Comparison of ENCODE assay signal across 17 cellular contexts in genomic region chr2:119490106-119490505, GRCh38. TPM values are rescaled to one million over a fixed set of nuclear protein-coding genes. Genes with fewer than 3 reads are reported as not detected.
"Had no signal": no experiment of that assay in that cellular context is flagged by ENCODE, and none has a peak within 500 bp of the region (broad histone marks: within the 10 kb centered on the region; RNA-seq: fewer than 3 reads in every experiment).

No MANE protein-coding gene starts in this region.

- ATAC-seq: activated CD4-positive, CD25-positive, alpha-beta regulatory T cell treated with anti-CD3 and anti-CD28 coated beads, Interleukin-2, amount 50 U/mL, for 24 hours; foreskin keratinocyte had no signal

- H3K27me3 ChIP-seq: brain microvascular endothelial cell, foreskin keratinocyte had no signal

- H3K9me3 ChIP-seq: esophagus squamous epithelium, thoracic aorta had no signal

- H3K4me3 Mint-ChIP-seq: activated naive CD4-positive, alpha-beta T cell treated with anti-CD3 and anti-CD28 coated beads, Interleukin-2, amount 50 U/mL, for 24 hours; naive B cell; stimulated activated naive CD8-positive, alpha-beta T cell treated with anti-CD3 and anti-CD28 coated beads, Interleukin-15, Interleukin-2, amounts not matched to agents 100 ng/mL and 50 ng/mL, for 24 hours had no signal

- H3K36me3 Mint-ChIP-seq: activated naive CD4-positive, alpha-beta T cell treated with anti-CD3 and anti-CD28 coated beads, Interleukin-2, amount 50 U/mL, for 24 hours; naive B cell had no signal

- H3K4me3 ChIP-seq: dorsolateral prefrontal cortex, esophagus squamous epithelium, thoracic aorta had no signal

- H3K27ac ChIP-seq: brain microvascular endothelial cell, dorsolateral prefrontal cortex, esophagus squamous epithelium, foreskin keratinocyte, thoracic aorta had no signal

- H3K27ac Mint-ChIP-seq: activated naive CD4-positive, alpha-beta T cell treated with anti-CD3 and anti-CD28 coated beads, Interleukin-2, amount 50 U/mL, for 24 hours; naive B cell; stimulated activated naive CD8-positive, alpha-beta T cell treated with anti-CD3 and anti-CD28 coated beads, Interleukin-15, Interleukin-2, amounts not matched to agents 100 ng/mL and 50 ng/mL, for 24 hours had no signal

- DNase-seq: activated CD4-positive, alpha-beta T cell treated with anti-CD3 and anti-CD28 coated beads, Interleukin-2, amount 50 U/mL, for 4 hours; activated T-cell treated with anti-CD3 and anti-CD28 coated beads, Interleukin-2, amount 50 U/mL, for 1 hour; amniotic stem cell; brain microvascular endothelial cell; dorsolateral prefrontal cortex; esophagus squamous epithelium; foreskin keratinocyte; naive B cell; occipital lobe; stimulated activated CD4-positive, alpha-beta T cell treated with anti-CD3 and anti-CD28 coated beads, Interleukin-15, amount 100 ng/mL, for 24 hours; stimulated activated CD4-positive, alpha-beta T cell treated with anti-CD3 and anti-CD28 coated beads, Interleukin-4, amount 100 ng/mL, for 24 hours had no signal

- H3K9me3 Mint-ChIP-seq: activated naive CD4-positive, alpha-beta T cell treated with anti-CD3 and anti-CD28 coated beads, Interleukin-2, amount 50 U/mL, for 24 hours; naive B cell; stimulated activated naive CD8-positive, alpha-beta T cell treated with anti-CD3 and anti-CD28 coated beads, Interleukin-15, Interleukin-2, amounts not matched to agents 100 ng/mL and 50 ng/mL, for 24 hours had no signal

- H3K4me1 Mint-ChIP-seq: activated naive CD4-positive, alpha-beta T cell treated with anti-CD3 and anti-CD28 coated beads, Interleukin-2, amount 50 U/mL, for 24 hours; naive B cell had no signal

- H3K36me3 ChIP-seq: brain microvascular endothelial cell, esophagus squamous epithelium, thoracic aorta had no signal

RNA-seq across cellular contexts. Expression of gene SCTR, which starts 34.2 kb away (rescaled TPM):
- total RNA-seq: esophagus squamous epithelium; foreskin keratinocyte; lower leg skin; T-helper 2 cell treated with Interferon-gamma antibody and Interleukin-4, amounts not matched to agents 100 ng/mL and 5 ng/mL, for 36 hours; thoracic aorta had no signal

RNA-seq across cellular contexts. Expression of gene CFAP221, which starts 54.1 kb away (rescaled TPM):
- total RNA-seq: foreskin keratinocyte; lower leg skin; T-helper 2 cell treated with Interferon-gamma antibody and Interleukin-4, amounts not matched to agents 100 ng/mL and 5 ng/mL, for 36 hours had no signal

RNA-seq across cellular contexts. Expression of gene TMEM37, which starts 58.5 kb away (rescaled TPM):
- total RNA-seq: occipital lobe; T-helper 2 cell treated with Interferon-gamma antibody and Interleukin-4, amounts not matched to agents 100 ng/mL and 5 ng/mL, for 36 hours had no signal
